Comparison of ENCODE assay signal across 8 cellular contexts in genomic region chr17:5110816-5111215, GRCh38. TPM values are rescaled to one million over a fixed set of nuclear protein-coding genes. Genes with fewer than 3 reads are reported as not detected.
A peak's percentile ranks its signal among the peaks of the same experiment; 100 is the strongest.
DNase-seq lines count a peak whose midpoint lies in the region; ATAC-seq, FAIRE-seq and TF ChIP-seq lines count a peak whose summit lies in the region.

No MANE protein-coding gene starts in this region.

- H3K9ac ChIP-seq in OCI-LY1 (ENCODE audit: low read length) (peak overlapping the region; percentile 88), H1 (replicated peaks in 1 of 4; ENCODE audit: extremely low read depth in 1 of 4, low read depth in 3 of 4, low read length in 3 of 4) (peak overlapping the region in 3 of 4 experiments; percentile 60 to 86 (median 82); a peak in 6 of 7 replicates)

- H3K14ac ChIP-seq in H1 (ENCODE audit: insufficient read length) = no peak overlapping the region

- no peak overlapping the region for H4K91ac ChIP-seq in H1 (replicated peaks; ENCODE audit: insufficient read length, low read length)

- H2BK12ac ChIP-seq in H1 (ENCODE audit: low read depth, low read length) = peak overlapping the region; percentile 80

- no peak for TF ChIP-seq CTCF in GM06990 (IDR thresholded peaks at IDR 0.05; ENCODE audit: insufficient read depth, low read length, poor library complexity, severe bottlenecking)
- TF ChIP-seq CTCF in OCI-LY1 (IDR thresholded peaks at IDR 0.05; ENCODE audit: low read length) = no peak
- TF ChIP-seq CTCF in H1 (IDR thresholded peaks at IDR 0.05; ENCODE audit: control extremely low read depth in 1 of 3, insufficient read depth in 1 of 3, low read depth in 1 of 3, low read length in 3 of 3) = no peak
- TF ChIP-seq CTCF in ovary (IDR thresholded peaks at IDR 0.05) = no peak

- ATAC-seq in HG02623 (IDR thresholded peaks at IDR 0.05; ENCODE audit: unreplicated experiment) = no peak
- ATAC-seq in activated CD4-positive, CD25-positive, alpha-beta regulatory T cell treated with anti-CD3 and anti-CD28 coated beads, Interleukin-2, amount 50 U/mL, for 24 hours = no peak

- H4K20me1 ChIP-seq in OCI-LY1 (ENCODE audit: insufficient read depth, low read length) = no peaks in the 10 kb centered on the region
- peaks cover 0 to 3% of the 10 kb centered on the region in 2 experiments for H4K20me1 ChIP-seq in H1 (replicated peaks in 1 of 2; ENCODE audit: control insufficient read depth in 1 of 2, insufficient read depth in 2 of 2, low read length in 2 of 2)

- H3K79me1 ChIP-seq in H1 (ENCODE audit: low read depth, low read length) = peaks cover 6% of the 10 kb centered on the region

- no peaks in the 10 kb centered on the region for H3K79me2 ChIP-seq in OCI-LY1 (ENCODE audit: insufficient read depth, low read length)
- H3K79me2 ChIP-seq in H1 (ENCODE audit: control insufficient read depth in 1 of 2, insufficient read depth in 2 of 2, low read length in 2 of 2) = peaks cover 0 to 17% of the 10 kb centered on the region in 2 experiments; a peak in 2 of 4 replicates

- no peak overlapping the region for H2BK20ac ChIP-seq in H1 (ENCODE audit: low read length)

- H4K5ac ChIP-seq in H1 (ENCODE audit: insufficient read length, low read depth, low read length) = no peak overlapping the region

- no peak overlapping the region for H2BK15ac ChIP-seq in H1 (ENCODE audit: low read length)

- DNase-seq in GM06990 (ENCODE audit: extremely low read depth, insufficient read length) = peak; percentile 15
- DNase-seq in H1 (ENCODE audit: low read depth in 1 of 2, low spot score in 2 of 2) = no peak
- DNase-seq in ovary = no peak
- no peak for DNase-seq in cortex of kidney (lab: John Stamatoyannopoulos, UW)
- DNase-seq in activated effector memory CD4-positive, alpha-beta T cell treated with Interleukin-2 at 50 U/mL for 16 hours = no peak

- no peak; a peak in 1 of 3 replicates for TF ChIP-seq POLR2A in H1 (IDR thresholded peaks at IDR 0.05; ENCODE audit: control extremely low read depth in 1 of 2, low read depth in 2 of 2, low read length in 2 of 2)
- TF ChIP-seq POLR2A in ovary (IDR thresholded peaks at IDR 0.05) = no peak

- no peak overlapping the region for H3K23ac ChIP-seq in H1 (ENCODE audit: insufficient read length)

- no peak overlapping the region for H2BK120ac ChIP-seq in H1 (replicated peaks; ENCODE audit: low read depth, low read length)

- peaks cover 12% of the 10 kb centered on the region for H3K23me2 ChIP-seq in H1 (ENCODE audit: low read depth, low read length)

- H4K8ac ChIP-seq in H1 (ENCODE audit: extremely low read depth, insufficient read depth, low read length) = no peak overlapping the region

- H2AFZ ChIP-seq in OCI-LY1 (ENCODE audit: low read length) (no peak overlapping the region), H1 (ENCODE audit: low read length) (peak overlapping the region; percentile 47; the same call in 1 of the 2 replicates)

- intact Hi-C loops in ovary (cut with DNase I) = no loop called here

- no peak overlapping the region for H2BK5ac ChIP-seq in H1 (ENCODE audit: low read depth, low read length)

- no peaks in the 10 kb centered on the region; the same call in 1 of the 2 replicates for H3F3A ChIP-seq in OCI-LY1 (ENCODE audit: insufficient read depth, low read length)

- TF ChIP-seq RAD21 in H1 (IDR thresholded peaks at IDR 0.05 in 1 of 2, conservative IDR thresholded peaks at IDR 0.05 in 1 of 2; ENCODE audit: low read depth in 2 of 2, low read length in 2 of 2) = no peak

- POLR2A ChIA-PET in H1 (lab: Charles Lee; ENCODE audit: partially characterized antibody) = interaction anchor here (0.7 to 3.7 kb wide), 13 partner anchors 9 to 162 kb away, joined by 3 to 28 read pairs (median 5); partner anchors contain the start of genes PFN1 and ZNF594

- peak; percentile 50 for FAIRE-seq in H1 (lab: Jason Lieb, UNC)

- H3K36me3 ChIP-seq in GM06990 (ENCODE audit: control insufficient read depth, insufficient read depth, low read length) = peaks cover 8% of the 10 kb centered on the region
- peaks cover 67% of the 10 kb centered on the region for H3K36me3 ChIP-seq in OCI-LY1 (ENCODE audit: insufficient read depth, low read length)
- peaks cover 14 to 36% (median 28%) of the 10 kb centered on the region in 4 experiments; a peak in 7 of 8 replicates for H3K36me3 ChIP-seq in H1 (ENCODE audit: control insufficient read depth in 2 of 4, insufficient read depth in 4 of 4, low read length in 3 of 4)
- H3K36me3 ChIP-seq in ovary = no peaks in the 10 kb centered on the region

- peak overlapping the region; percentile 96 for H3K4me3 ChIP-seq in GM06990 (replicated peaks; ENCODE audit: low read depth, low read length)
- peak overlapping the region; percentile 80 for H3K4me3 ChIP-seq in OCI-LY1 (ENCODE audit: low read depth, low read length, poor library complexity, severe bottlenecking)
- peak overlapping the region; percentile 70 to 79 (median 74) for H3K4me3 ChIP-seq in H1 (ENCODE audit: extremely low read depth in 1 of 4, insufficient read depth in 2 of 4, low read depth in 3 of 4, low read length in 4 of 4)
- peak overlapping the region; percentile 60 for H3K4me3 ChIP-seq in ovary

- 0 out of 2 replicates have a peak overlapping the region, but pooled peaks have one; percentile 60 for H2AK5ac ChIP-seq in H1 (ENCODE audit: low read depth, low read length)

- H3K9me2 ChIP-seq in OCI-LY1 (ENCODE audit: low read depth, low read length) = no peaks in the 10 kb centered on the region

- H3K4ac ChIP-seq in H1 (replicated peaks; ENCODE audit: insufficient read length, low read depth, low read length) = no peak overlapping the region

- H3K4me1 ChIP-seq in OCI-LY1 (ENCODE audit: insufficient read depth, low read length, severe bottlenecking) (peaks cover 18% of the 10 kb centered on the region), H1 (replicated peaks in 1 of 4; ENCODE audit: control insufficient read depth in 3 of 4, insufficient read depth in 4 of 4, low read length in 3 of 4) (peaks cover 0 to 5% (median 2%) of the 10 kb centered on the region in 4 experiments; a peak in 2 of 7 replicates), ovary (ENCODE audit: insufficient read depth) (peaks cover 2% of the 10 kb centered on the region)

- CTCF ChIA-PET in H1 (lab: Charles Lee; ENCODE audit: partially characterized antibody) = interaction anchor here (1.2 to 1.7 kb wide), 3 partner anchors 11 to 49 kb away, joined by 3 to 4 read pairs (median 3); no protein-coding TSS in a partner anchor

- H3K4me2 ChIP-seq in OCI-LY1 (ENCODE audit: low read length) = peak overlapping the region; percentile 69
- H3K4me2 ChIP-seq in H1 (ENCODE audit: insufficient read depth in 1 of 2, low read depth in 2 of 2, low read length in 2 of 2) = peak overlapping the region; percentile 85 to 88

- TF ChIP-seq EP300 in H1 (IDR thresholded peaks at IDR 0.05; ENCODE audit: borderline replicate concordance in 1 of 2, low read depth in 2 of 2, low read length in 2 of 2) (no peak), ovary (IDR thresholded peaks at IDR 0.05) (no peak)

- H3K9me3 ChIP-seq in OCI-LY1 (ENCODE audit: low read length) (peaks cover 25% of the 10 kb centered on the region), H1 (ENCODE audit: insufficient read depth in 2 of 2, low read depth in 1 of 2, low read length in 1 of 2) (peaks cover 5 to 8% of the 10 kb centered on the region in 2 experiments; a peak in 2 of 4 replicates), ovary (no peaks in the 10 kb centered on the region)

- WGBS in H1 (ENCODE audit: extremely low coverage in 1 of 2, insufficient coverage in 1 of 2, insufficient read length in 1 of 2, insufficient replicate concordance in 2 of 2, low coverage in 1 of 2, low lambda C conversion rate in 2 of 2, missing lambda C conversion rate in 1 of 2), 2 experiments = 33% methylated on average over 8 of the region's 8 CpGs; no CpG with 5 or more reads in 1 of the 2 experiments
- 19 to 21% (median 19%) methylated on average over 8 of the region's 8 CpGs for WGBS in ovary, 3 donors

- H3K18ac ChIP-seq in H1 (ENCODE audit: extremely low read depth, low read length) = peak overlapping the region; percentile 48; the same call in 1 of the 2 replicates

- peak overlapping the region; percentile 2 for H3K27ac ChIP-seq in OCI-LY1 (ENCODE audit: low read depth, low read length, poor library complexity, severe bottlenecking)
- no peak overlapping the region; the same call in 1 of the 2 replicates for H3K27ac ChIP-seq in H1 (ENCODE audit: low read depth, low read length)
- peak overlapping the region in 1 of 2 donors; percentile 55 for H3K27ac ChIP-seq in ovary

- H3K27me3 ChIP-seq in GM06990 (replicated peaks; ENCODE audit: control insufficient read depth, insufficient read depth, low read length) (no peaks in the 10 kb centered on the region), OCI-LY1 (ENCODE audit: insufficient read depth, low read length) (no peaks in the 10 kb centered on the region), H1 (replicated peaks in 1 of 4; ENCODE audit: control insufficient read depth in 3 of 4, extremely low read depth in 1 of 4, insufficient read depth in 3 of 4, low read length in 3 of 4) (no peaks in the 10 kb centered on the region), ovary (peaks cover 2% of the 10 kb centered on the region)

- H3K56ac ChIP-seq in H1 (replicated peaks; ENCODE audit: insufficient read length, low read depth, low read length) = no peak overlapping the region

RNA-seq across cellular contexts. Expression of gene ZNF232, which starts 0.9 kb away (rescaled TPM):
- 39.8 and 41.0 TPM in 2 replicates for total RNA-seq in H1 (2021; fragmentation: NEBNext Ultra II Directional; extraction: Animal tissue kit (Norgen Biotek cat#: 25700))
- polyA plus RNA-seq in H1 (2011; rRNA removed) (9.2 and 11.1 TPM in 2 replicates), ovary (10 to 100 TPM in 1 of 2 donors, 1 to 10 TPM in 1; 9.1 to 11.8 TPM)
- 15.6 TPM for polyA plus RNA-seq in H1 (2011; cell fraction: cytosol; rRNA removed)
- polyA plus RNA-seq in H1 (2011; cell fraction: nucleus; rRNA removed) = 13.4 TPM
- polyA plus RNA-seq in H1 (2012, experiment 1 of 2) = 25.1 to 28.4 TPM (median 26.8 TPM) in 4 replicates
- 9.6 TPM for polyA plus RNA-seq in H1 (2012, experiment 2 of 2)
- 28.4 TPM for polyA plus RNA-seq in H1 (2013, experiment 1 of 2)
- 27.7 TPM for polyA plus RNA-seq in H1 (2013, experiment 2 of 2)
- 20.4 and 22.6 TPM in 2 replicates for polyA minus RNA-seq in H1 (2011; rRNA and poly(A)+ RNA removed)
- polyA minus RNA-seq in H1 (2011; cell fraction: cytosol; rRNA and poly(A)+ RNA removed) = 10.9 TPM
- polyA minus RNA-seq in H1 (2011; cell fraction: nucleus; rRNA and poly(A)+ RNA removed) = 14.4 TPM
- total RNA-seq in ovary = 10 to 100 TPM in 4 of 7 donors, 1 to 10 TPM in 3; 7.8 to 15.3 (median 11.1) TPM

RNA-seq across cellular contexts. Expression of gene USP6, which starts 5.0 kb away (rescaled TPM):
- total RNA-seq in H1 (2021; fragmentation: NEBNext Ultra II Directional; extraction: Animal tissue kit (Norgen Biotek cat#: 25700)) = 0.25 and 0.32 TPM in 2 replicates
- 0.05 and 0.08 TPM in 2 replicates for polyA plus RNA-seq in H1 (2011; rRNA removed)
- 0.12 TPM for polyA plus RNA-seq in H1 (2011; cell fraction: cytosol; rRNA removed)
- polyA plus RNA-seq in H1 (2011; cell fraction: nucleus; rRNA removed) = 0.48 TPM
- 0.11 to 0.16 TPM (median 0.13 TPM) in 4 replicates for polyA plus RNA-seq in H1 (2012, experiment 1 of 2)
- not detected for polyA plus RNA-seq in H1 (2012, experiment 2 of 2)
- 0.04 TPM for polyA plus RNA-seq in H1 (2013, experiment 1 of 2)
- polyA plus RNA-seq in H1 (2013, experiment 2 of 2) = 0.02 TPM
- polyA minus RNA-seq in H1 (2011; rRNA and poly(A)+ RNA removed) = 0.12 and 0.28 TPM in 2 replicates
- polyA minus RNA-seq in H1 (2011; cell fraction: cytosol; rRNA and poly(A)+ RNA removed) = 0.15 TPM
- polyA minus RNA-seq in H1 (2011; cell fraction: nucleus; rRNA and poly(A)+ RNA removed) = 0.50 TPM
- 1 to 10 TPM in 3 of 7 donors, under 1 TPM in 4; under 0.01 to 2.0 (median 0.86) TPM for total RNA-seq in ovary
- under 1 TPM; 0.20 to 0.68 TPM for polyA plus RNA-seq in ovary

RNA-seq across cellular contexts. Expression of gene ZFP3, which starts 32.5 kb away (rescaled TPM):
- 0.15 and 0.17 TPM in 2 replicates for total RNA-seq in H1 (2021; fragmentation: NEBNext Ultra II Directional; extraction: Animal tissue kit (Norgen Biotek cat#: 25700))
- polyA plus RNA-seq in H1 (2011; rRNA removed) (0.31 and 0.44 TPM in 2 replicates), ovary (1 to 10 TPM; 3.3 to 6.5 TPM)
- polyA plus RNA-seq in H1 (2011; cell fraction: cytosol; rRNA removed) = 0.37 TPM
- polyA plus RNA-seq in H1 (2011; cell fraction: nucleus; rRNA removed) = 0.20 TPM
- polyA plus RNA-seq in H1 (2012, experiment 1 of 2) = 0.28 to 0.39 TPM (median 0.34 TPM) in 4 replicates
- 0.03 TPM for polyA plus RNA-seq in H1 (2012, experiment 2 of 2)
- polyA plus RNA-seq in H1 (2013, experiment 1 of 2) = 0.39 TPM
- 0.33 TPM for polyA plus RNA-seq in H1 (2013, experiment 2 of 2)
- polyA minus RNA-seq in H1 (2011; rRNA and poly(A)+ RNA removed) = 0.49 and 0.66 TPM in 2 replicates
- polyA minus RNA-seq in H1 (2011; cell fraction: cytosol; rRNA and poly(A)+ RNA removed) = 0.44 TPM
- 1.7 TPM for polyA minus RNA-seq in H1 (2011; cell fraction: nucleus; rRNA and poly(A)+ RNA removed)
- total RNA-seq in ovary = 1 to 10 TPM; 3.6 to 8.4 (median 7.6) TPM
